ENCODE assay signal across 18 cellular contexts in the genomic region with DNA sequence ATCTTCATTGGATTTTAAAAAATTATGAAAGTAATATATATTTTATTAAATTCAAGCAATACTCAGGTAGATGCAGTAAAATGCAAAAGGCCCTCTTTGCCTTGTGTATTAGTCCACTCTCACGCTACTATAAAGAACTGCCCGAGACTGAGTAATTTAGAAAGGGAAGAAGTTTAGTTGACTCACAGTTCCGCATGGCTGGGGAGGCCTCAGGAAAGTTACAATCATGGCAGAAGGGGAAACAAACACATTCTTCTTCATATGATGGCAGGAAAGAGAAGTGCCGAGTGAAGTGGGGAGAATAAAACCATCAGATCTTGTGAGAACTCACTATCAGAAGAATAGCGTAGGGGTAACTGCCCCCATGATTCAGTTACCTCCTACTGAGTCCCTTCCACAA. TPM values are rescaled to one million over a fixed set of nuclear protein-coding genes. Genes with fewer than 3 reads are reported as not detected.
DNase-seq lines count a peak whose midpoint lies in the region; ATAC-seq, FAIRE-seq and TF ChIP-seq lines count a peak whose summit lies in the region.
"Had no signal": no experiment of that assay in that cellular context is flagged by ENCODE, and none has a peak within 500 bp of the region (broad histone marks: within the 10 kb centered on the region; RNA-seq: fewer than 3 reads in every experiment).

No MANE protein-coding gene starts in this region.

- H3K4me3 ChIP-seq in GM12878 = no peak overlapping the region
- H3K4me3 ChIP-seq: cardiac muscle cell had no signal

- 1% methylated on average over 5 of the region's 5 CpGs for WGBS in GM12878 (ENCODE audit: insufficient coverage, insufficient replicate concordance, low lambda C conversion rate, missing lambda C conversion rate)

- no peak overlapping the region for H3K9ac ChIP-seq in GM12878 (ENCODE audit: control insufficient read depth, insufficient read depth, low read length)

- in situ Hi-C loops in GM12878 (cut with MboI) = no loop called here

- H3K4me1 ChIP-seq in GM12878 (ENCODE audit: control insufficient read depth, insufficient read depth, low read length) = peaks cover 41% of the 10 kb centered on the region
- H3K4me1 ChIP-seq: BE2C had no signal

- no TSS peak for BruUV-seq in GM12878 (replicated peaks; lab: Mats Ljungman, UMichigan)

- RAD21 ChIA-PET in GM12878 (lab: Charles Lee; ENCODE audit: unreplicated experiment) = no interaction called here

- H3K27ac ChIP-seq in GM12878 (ENCODE audit: control insufficient read depth, insufficient read depth) = peak overlapping the region; percentile 85
- H3K27ac ChIP-seq: cardiac muscle cell had no signal

- SMC1A ChIA-PET in GM12878 (lab: Charles Lee; ENCODE audit: uncharacterized antibody, unreplicated experiment) = interaction anchor here (1.3 to 1.7 kb wide), 2 partner anchors 9 kb away, joined by 4 to 7 read pairs; no protein-coding TSS in a partner anchor

- TF ChIP-seq POLR2A in GM12891 (IDR thresholded peaks at IDR 0.05; ENCODE audit: low read depth, low read length) (no peak), GM12878 (IDR thresholded peaks at IDR 0.05; ENCODE audit: low read depth, low read length) (no peak)

- H3K36me3 ChIP-seq in GM12878 (ENCODE audit: control insufficient read depth in 2 of 2, insufficient read depth in 2 of 2, low read length in 1 of 2) = no peaks in the 10 kb centered on the region
- H3K36me3 ChIP-seq: BE2C, cardiac muscle cell had no signal

- POLR2A ChIA-PET in GM12878 (lab: Charles Lee) = no interaction called here

- no peaks in the 10 kb centered on the region for H3K27me3 ChIP-seq in GM12878 (replicated peaks in 1 of 2; ENCODE audit: control insufficient read depth in 2 of 2, insufficient read depth in 2 of 2, low read length in 1 of 2)
- H3K27me3 ChIP-seq: BE2C, cardiac muscle cell had no signal

- TF ChIP-seq CTCF in GM12878 (IDR thresholded peaks at IDR 0.05 in 2 of 3, conservative IDR thresholded peaks at IDR 0.05 in 1 of 3; ENCODE audit: control insufficient read depth in 2 of 3, extremely low read depth in 1 of 3, insufficient read depth in 1 of 3, low read depth in 3 of 3, low read length in 3 of 3) = no peak

- CTCF ChIA-PET in GM12878 (lab: Yijun Ruan, JAX) = no interaction called here

- TF ChIP-seq RAD21 in GM12878 (IDR thresholded peaks at IDR 0.05; ENCODE audit: insufficient read depth, low read depth, low read length) = no peak

- FAIRE-seq in GM12891 (lab: Jason Lieb, UNC) = peak; percentile 93
- no peak for FAIRE-seq in GM12878 (lab: Jason Lieb, UNC)
- FAIRE-seq: HepG2 had no signal

- intact Hi-C loops in GM12878 (cut with micrococcal nuclease; ENCODE audit: unreplicated experiment) (loop anchor here (10.0 kb wide), 1 partner anchor 667 kb away; a partner anchor contains a TSS), cardiac septum (cut with DNase I) (no loop called here)

- H2AFZ ChIP-seq in GM12878 (ENCODE audit: control insufficient read depth, low read depth, low read length) = peak overlapping the region; percentile 45

- H3K4me2 ChIP-seq in GM12878 (ENCODE audit: control insufficient read depth, insufficient read depth) = peak overlapping the region; percentile 68

- H3K9me3 ChIP-seq in GM12878 (replicated peaks; ENCODE audit: control insufficient read depth, insufficient read depth, low read length) = peaks cover 4% of the 10 kb centered on the region; the same call in 2 of the 3 replicates
- H3K9me3 ChIP-seq: BE2C had no signal

- DNase-seq in GM12891 (ENCODE audit: insufficient read length, low spot score) (no peak), GM12878 (ENCODE audit: low read depth, low spot score) (peak; percentile 62), pons (ENCODE audit: low spot score) (no peak), NCI-H2107 (lab: John Stamatoyannopoulos, UW) (no peak), cardiac septum (ENCODE audit: low spot score) (no peak)
- DNase-seq: activated CD4-positive, alpha-beta T cell treated with anti-CD3 and anti-CD28 coated beads, Interleukin-2, amount 50 U/mL, for 1 hour; activated naive CD4-positive, alpha-beta T cell treated with Interleukin-2 at 50 U/mL for 16 hours; BE2C; GF-D8; mesendoderm; NCI-H1694; NCI-H82; stimulated activated CD4-positive, alpha-beta T cell treated with anti-CD3 and anti-CD28 coated beads, Interleukin-4, amount 100 ng/mL, for 1 hour had no signal

- no peaks in the 10 kb centered on the region; the same call in 1 of the 2 replicates for H3K79me2 ChIP-seq in GM12878 (ENCODE audit: control insufficient read depth, insufficient read depth, low read length)

- no peaks in the 10 kb centered on the region for H4K20me1 ChIP-seq in GM12878 (ENCODE audit: control insufficient read depth, insufficient read depth)

- ATAC-seq in GM21423 (IDR thresholded peaks at IDR 0.05; ENCODE audit: unreplicated experiment) = peak; percentile 43
- peak; percentile 53 for ATAC-seq in HG03354 (IDR thresholded peaks at IDR 0.05; ENCODE audit: poor library complexity, severe bottlenecking, unreplicated experiment)
- peak; percentile 78 for ATAC-seq in GM12878
- ATAC-seq in HG03175 (IDR thresholded peaks at IDR 0.05; ENCODE audit: unreplicated experiment) = no peak
- ATAC-seq: HepG2 had no signal

- TF ChIP-seq EP300 in GM12878 (IDR thresholded peaks at IDR 0.05; ENCODE audit: borderline replicate concordance in 1 of 2, control insufficient read depth in 1 of 2, low read depth in 2 of 2, low read length in 2 of 2) = peak in 1 of 2 experiments; percentile 50; a peak in 1 of 4 replicates

TF ChIP-seq in GM12891, 5 proteins besides CTCF, POLR2A, EP300 and RAD21:
- TF ChIP-seq PAX5 (IDR thresholded peaks at IDR 0.05; ENCODE audit: insufficient read depth, low read length, severe bottlenecking) (peak; percentile 90), SPI1 (IDR thresholded peaks at IDR 0.05; ENCODE audit: low read depth, low read length) (peak; percentile 73), TAF1 (IDR thresholded peaks at IDR 0.05; ENCODE audit: low read depth, low read length) (no peak)

TF ChIP-seq in GM12878, 131 proteins besides CTCF, POLR2A, EP300 and RAD21 (continues in another document):
- TF ChIP-seq YY1 (IDR thresholded peaks at IDR 0.05; ENCODE audit: low read depth, low read length) (peak; percentile 57; the same call in 1 of the 2 replicates), TARDBP (IDR thresholded peaks at IDR 0.05; ENCODE audit: borderline replicate concordance) (no peak), IRF4 (IDR thresholded peaks at IDR 0.05; ENCODE audit: low read depth, low read length) (peak; percentile 64), POU2F2 (IDR thresholded peaks at IDR 0.05; ENCODE audit: borderline replicate concordance, low read depth, low read length) (no peak), EED (IDR thresholded peaks at IDR 0.05; ENCODE audit: low read depth) (peak; percentile 81), GATAD2B (conservative IDR thresholded peaks at IDR 0.05; ENCODE audit: low read depth) (no peak), RUNX3 (IDR thresholded peaks at IDR 0.05; ENCODE audit: low read length) (peak; percentile 50), IKZF2 (IDR thresholded peaks at IDR 0.05) (peak; percentile 84 to 89), JUNB (IDR thresholded peaks at IDR 0.05) (peak; percentile 94), SPI1 (IDR thresholded peaks at IDR 0.05; ENCODE audit: borderline replicate concordance, insufficient read depth, low read depth, low read length) (peak; percentile 57), NFIC (IDR thresholded peaks at IDR 0.05; ENCODE audit: low read depth, low read length) (peak; percentile 93), GABPA (IDR thresholded peaks at IDR 0.05; ENCODE audit: low read depth) (0 out of 2 replicates have a peak, but pooled peaks have one; percentile 25), JUND (IDR thresholded peaks at IDR 0.05; ENCODE audit: low read depth, low read length) (0 out of 2 replicates have a peak, but pooled peaks have one; percentile 25)
- TF ChIP-seq, protein P1, sequence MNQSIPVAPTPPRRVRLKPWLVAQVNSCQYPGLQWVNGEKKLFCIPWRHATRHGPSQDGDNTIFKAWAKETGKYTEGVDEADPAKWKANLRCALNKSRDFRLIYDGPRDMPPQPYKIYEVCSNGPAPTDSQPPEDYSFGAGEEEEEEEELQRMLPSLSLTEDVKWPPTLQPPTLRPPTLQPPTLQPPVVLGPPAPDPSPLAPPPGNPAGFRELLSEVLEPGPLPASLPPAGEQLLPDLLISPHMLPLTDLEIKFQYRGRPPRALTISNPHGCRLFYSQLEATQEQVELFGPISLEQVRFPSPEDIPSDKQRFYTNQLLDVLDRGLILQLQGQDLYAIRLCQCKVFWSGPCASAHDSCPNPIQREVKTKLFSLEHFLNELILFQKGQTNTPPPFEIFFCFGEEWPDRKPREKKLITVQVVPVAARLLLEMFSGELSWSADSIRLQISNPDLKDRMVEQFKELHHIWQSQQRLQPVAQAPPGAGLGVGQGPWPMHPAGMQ (IDR thresholded peaks at IDR 0.05; ENCODE audit: borderline replicate concordance) = no peak

RNA-seq across cellular contexts. Expression of a gene that starts 12.1 kb away (rescaled TPM):
- 4.8 TPM for polyA plus RNA-seq in GM12891 (2012; ENCODE audit: low read depth, missing spikeins)
- total RNA-seq in GM12878 (2013; cell fraction: nucleolus; rRNA removed) = 20.7 and 21.8 TPM in 2 replicates
- total RNA-seq in GM12878 (2014; rRNA removed) = 2.1 and 2.4 TPM in 2 replicates
- total RNA-seq in GM12878 (2014; rRNA removed; fragmentation: Illumina TruSeq; extraction: Trizol) = 1.7 and 1.9 TPM in 2 replicates
- 4.4 and 4.7 TPM in 2 replicates for total RNA-seq in GM12878 (2021)
- 1.1 TPM for polyA plus RNA-seq in GM12878 (2011; ENCODE audit: low read depth)
- polyA plus RNA-seq in GM12878 (2011; rRNA removed) = 1.3 and 2.7 TPM in 2 replicates
- 1.8 and 2.5 TPM in 2 replicates for polyA plus RNA-seq in GM12878 (2011; cell fraction: cytosol; rRNA removed)
- polyA plus RNA-seq in GM12878 (2011; cell fraction: nucleus; rRNA removed) = 3.1 and 3.7 TPM in 2 replicates
- 1.5 and 1.8 TPM in 2 replicates for polyA plus RNA-seq in GM12878 (2012)
- polyA plus RNA-seq in GM12878 (2014; fragmentation: Illumina TruSeq; extraction: Trizol) = 2.3 and 2.7 TPM in 2 replicates
- under 1 TPM; 0.27 to 0.35 TPM for polyA plus RNA-seq in GM12878 (2014; fragmentation: Nextera tagmentation; extraction: Ambion mirVana)
- polyA plus RNA-seq in GM12878 (2014; rRNA removed) = 1.9 and 2.1 TPM in 2 replicates
- polyA plus RNA-seq in GM12878 (2016; fragmentation: Nextera tagmentation; extraction: Ambion mirVana) = under 1 TPM; 0.64 to 0.96 TPM
- polyA minus RNA-seq in GM12878 (2011; rRNA and poly(A)+ RNA removed) = 4.5 and 5.9 TPM in 2 replicates
- 2.6 and 3.5 TPM in 2 replicates for polyA minus RNA-seq in GM12878 (2011; cell fraction: cytosol; rRNA and poly(A)+ RNA removed)
- 3.7 and 4.6 TPM in 2 replicates for polyA minus RNA-seq in GM12878 (2011; cell fraction: nucleus; rRNA and poly(A)+ RNA removed)
- 0.38 TPM for total RNA-seq in cardiac septum
